Comparison of ENCODE assay signal across 20 cellular contexts in the genomic region with DNA sequence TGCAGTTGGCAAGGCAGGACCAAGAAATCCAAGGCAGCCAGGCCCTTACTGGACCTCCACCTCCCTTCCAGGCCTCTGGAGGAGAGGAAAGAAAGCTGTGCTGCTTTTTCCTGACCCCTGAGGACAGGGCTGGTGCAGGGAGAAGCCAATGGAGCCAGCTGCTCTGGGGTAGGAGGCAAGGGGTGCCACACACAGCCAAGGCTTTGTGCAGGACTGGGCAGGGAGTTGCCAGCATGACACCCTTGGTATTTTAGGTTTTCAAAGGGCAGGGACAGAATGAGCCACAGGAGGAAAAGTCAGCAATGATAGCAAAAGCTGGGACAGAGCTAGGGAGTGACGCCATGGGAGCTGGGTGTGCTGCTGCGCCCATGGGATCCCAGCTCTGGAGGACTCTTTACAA. TPM values are rescaled to one million over a fixed set of nuclear protein-coding genes. Genes with fewer than 3 reads are reported as not detected.
A peak's percentile ranks its signal among the peaks of the same experiment; 100 is the strongest.
DNase-seq lines count a peak whose midpoint lies in the region; ATAC-seq, FAIRE-seq and TF ChIP-seq lines count a peak whose summit lies in the region.
"Had no signal": no experiment of that assay in that cellular context is flagged by ENCODE, and none has a peak within 500 bp of the region (broad histone marks: within the 10 kb centered on the region; RNA-seq: fewer than 3 reads in every experiment).

No MANE protein-coding gene starts in this region.

- TF ChIP-seq CTCF in GM23338 (conservative IDR thresholded peaks at IDR 0.05; ENCODE audit: low read depth in 2 of 2) = no peak
- TF ChIP-seq CTCF in H1 (IDR thresholded peaks at IDR 0.05; ENCODE audit: control extremely low read depth in 1 of 3, insufficient read depth in 1 of 3, low read depth in 1 of 3, low read length in 3 of 3) = no peak

- peaks cover 7% of the 10 kb centered on the region; the same call in 1 of the 2 replicates for H3F3A ChIP-seq in GM23338 (replicated peaks; ENCODE audit: low read depth)

- H3K4me1 ChIP-seq in GM23338 (ENCODE audit: insufficient read depth) (peaks cover 11% of the 10 kb centered on the region), H1 (replicated peaks in 1 of 4; ENCODE audit: control insufficient read depth in 3 of 4, insufficient read depth in 4 of 4, low read length in 3 of 4) (peaks cover 0 to 12% (median 4%) of the 10 kb centered on the region in 4 experiments; a peak in 3 of 7 replicates)
- H3K4me1 ChIP-seq: HAP-1 had no signal

- no peak overlapping the region for H2AK5ac ChIP-seq in H1 (ENCODE audit: low read depth, low read length)

- no peak overlapping the region for H3K9ac ChIP-seq in H1 (replicated peaks in 1 of 4; ENCODE audit: extremely low read depth in 1 of 4, low read depth in 3 of 4, low read length in 3 of 4)

- peaks cover 27% of the 10 kb centered on the region for H4K20me1 ChIP-seq in GM23338 (replicated peaks; ENCODE audit: insufficient read depth)
- H4K20me1 ChIP-seq in H1 (replicated peaks in 1 of 2; ENCODE audit: control insufficient read depth in 1 of 2, insufficient read depth in 2 of 2, low read length in 2 of 2) = peaks cover 16 to 18% of the 10 kb centered on the region in 2 experiments

- peak overlapping the region; percentile 58 for H3K27ac Mint-ChIP-seq in activated T-cell treated with anti-CD3 and anti-CD28 coated beads, Interleukin-2, amount 50 U/mL, for 24 hours
- H3K27ac Mint-ChIP-seq in GM23338 = no peak overlapping the region; the same call in 1 of the 2 replicates
- peak overlapping the region; percentile 80 for H3K27ac Mint-ChIP-seq in stimulated activated effector memory CD8-positive, alpha-beta T cell treated with anti-CD3 and anti-CD28 coated beads, Interleukin-12 subunit alpha, Interleukin-12 subunit beta, amount 100 ng/mL, for 72 hours

- no peak overlapping the region for H3K56ac ChIP-seq in H1 (replicated peaks; ENCODE audit: insufficient read length, low read depth, low read length)

- H3K4me2 ChIP-seq in GM23338 = no peak overlapping the region
- no peak overlapping the region for H3K4me2 ChIP-seq in H1 (ENCODE audit: insufficient read depth in 1 of 2, low read depth in 2 of 2, low read length in 2 of 2)

- peak; percentile 28 for DNase-seq in activated T-cell treated with anti-CD3 and anti-CD28 coated beads, Interleukin-2, amount 50 U/mL, for 24 hours
- DNase-seq in activated T-cell treated with anti-CD3 and anti-CD28 coated beads for 4 hours (no peak), GM23338 (ENCODE audit: low spot score) (no peak), H1 (ENCODE audit: low read depth in 1 of 2, low spot score in 2 of 2) (no peak), posterior cingulate gyrus (no peak), C1 segment of cervical spinal cord (lab: John Stamatoyannopoulos, UW) (no peak), DMS53 (lab: John Stamatoyannopoulos, UW) (no peak)
- no peak for DNase-seq in stimulated activated effector memory CD8-positive, alpha-beta T cell treated with anti-CD3 and anti-CD28 coated beads, Interleukin-12 subunit alpha, Interleukin-12 subunit beta, amount 100 ng/mL, for 72 hours (ENCODE audit: low spot score in 2 of 2)
- DNase-seq: NCI-H1105, NCI-H1694 treated with DMSO at 0.1 percent for 48 hours, NCI-H2107, NCI-H2227 treated with DMSO at 0.1 percent for 48 hours, NCI-H524 treated with DMSO at 0.1 percent for 48 hours had no signal

- no peak overlapping the region for H3K14ac ChIP-seq in H1 (ENCODE audit: insufficient read length)

- no peak overlapping the region for H3K23ac ChIP-seq in H1 (ENCODE audit: insufficient read length)

- H3K4me3 ChIP-seq in GM23338 (no peak overlapping the region), H1 (ENCODE audit: extremely low read depth in 1 of 4, insufficient read depth in 2 of 4, low read depth in 3 of 4, low read length in 4 of 4) (no peak overlapping the region)
- H3K4me3 ChIP-seq: BLaER1 treated with 17β-estradiol and CSF1 and Interleukin-3, amounts not matched to agents 10 nM and 100 nM; HAP-1 had no signal

- H3K36me3 Mint-ChIP-seq in activated T-cell treated with anti-CD3 and anti-CD28 coated beads, Interleukin-2, amount 50 U/mL, for 24 hours (ENCODE audit: low read depth) = peaks cover 70% of the 10 kb centered on the region
- H3K36me3 Mint-ChIP-seq in GM23338 (ENCODE audit: low read depth) = peaks cover 33% of the 10 kb centered on the region
- H3K36me3 Mint-ChIP-seq in stimulated activated effector memory CD8-positive, alpha-beta T cell treated with anti-CD3 and anti-CD28 coated beads, Interleukin-12 subunit alpha, Interleukin-12 subunit beta, amount 100 ng/mL, for 72 hours = peaks cover 57% of the 10 kb centered on the region
- H3K36me3 Mint-ChIP-seq: IgD-negative memory B cell had no signal

- peak overlapping the region; percentile 61; the same call in 1 of the 2 replicates for H2BK15ac ChIP-seq in H1 (ENCODE audit: low read length)

- WGBS in H1 (ENCODE audit: extremely low coverage in 1 of 2, insufficient coverage in 1 of 2, insufficient read length in 1 of 2, insufficient replicate concordance in 2 of 2, low coverage in 1 of 2, low lambda C conversion rate in 2 of 2, missing lambda C conversion rate in 1 of 2), 2 experiments = 100% methylated on average over 2 of the region's 2 CpGs; no CpG with 5 or more reads in 1 of the 2 experiments

- POLR2A ChIA-PET in H1 (lab: Charles Lee; ENCODE audit: partially characterized antibody) = interaction anchor here (0.6 to 5.1 kb wide), 11 partner anchors 10 to 1177 kb away, joined by 3 to 53 read pairs (median 4); a partner anchor contains a TSS

- no peaks in the 10 kb centered on the region for H3K23me2 ChIP-seq in H1 (ENCODE audit: low read depth, low read length)

- H3K27me3 ChIP-seq in GM23338 (ENCODE audit: insufficient read depth) = no peaks in the 10 kb centered on the region
- H3K27me3 ChIP-seq in H1 (replicated peaks in 1 of 4; ENCODE audit: control insufficient read depth in 3 of 4, extremely low read depth in 1 of 4, insufficient read depth in 3 of 4, low read length in 3 of 4) = no peaks in the 10 kb centered on the region
- H3K27me3 ChIP-seq: BLaER1 treated with 17β-estradiol and CSF1 and Interleukin-3, amounts not matched to agents 10 nM and 100 nM had no signal

- H4K8ac ChIP-seq in H1 (ENCODE audit: extremely low read depth, insufficient read depth, low read length) = no peak overlapping the region

- intact Hi-C loops in posterior cingulate gyrus (cut with DNase I) = no loop called here

- H4K91ac ChIP-seq in H1 (replicated peaks; ENCODE audit: insufficient read length, low read length) = no peak overlapping the region

- H2BK12ac ChIP-seq in H1 (ENCODE audit: low read depth, low read length) = 0 out of 2 replicates have a peak overlapping the region, but pooled peaks have one; percentile 39

- no peaks in the 10 kb centered on the region for H3K79me2 ChIP-seq in GM23338 (replicated peaks; ENCODE audit: insufficient read depth)
- H3K79me2 ChIP-seq in H1 (ENCODE audit: control insufficient read depth in 1 of 2, insufficient read depth in 2 of 2, low read length in 2 of 2) = no peaks in the 10 kb centered on the region

- H3K4me3 Mint-ChIP-seq in activated T-cell treated with anti-CD3 and anti-CD28 coated beads, Interleukin-2, amount 50 U/mL, for 24 hours = no peak overlapping the region
- no peak overlapping the region for H3K4me3 Mint-ChIP-seq in GM23338
- H3K4me3 Mint-ChIP-seq in stimulated activated effector memory CD8-positive, alpha-beta T cell treated with anti-CD3 and anti-CD28 coated beads, Interleukin-12 subunit alpha, Interleukin-12 subunit beta, amount 100 ng/mL, for 72 hours = no peak overlapping the region
- H3K4me3 Mint-ChIP-seq: IgD-negative memory B cell had no signal

- no peak overlapping the region for H3K4ac ChIP-seq in H1 (replicated peaks; ENCODE audit: insufficient read length, low read depth, low read length)

- no peak for ATAC-seq in GM23338
- ATAC-seq in stimulated activated effector memory CD8-positive, alpha-beta T cell treated with anti-CD3 and anti-CD28 coated beads, Interleukin-12 subunit alpha, Interleukin-12 subunit beta, amount 100 ng/mL, for 72 hours = no peak

- H2BK120ac ChIP-seq in H1 (replicated peaks; ENCODE audit: low read depth, low read length) = no peak overlapping the region

- no peaks in the 10 kb centered on the region for H3K9me3 ChIP-seq in H1 (ENCODE audit: insufficient read depth in 2 of 2, low read depth in 1 of 2, low read length in 1 of 2)
- H3K9me3 ChIP-seq: BLaER1 treated with 17β-estradiol and CSF1 and Interleukin-3, amounts not matched to agents 10 nM and 100 nM; HAP-1 had no signal

- H3K79me1 ChIP-seq in H1 (ENCODE audit: low read depth, low read length) = no peaks in the 10 kb centered on the region

- TF ChIP-seq POLR2A in H1 (IDR thresholded peaks at IDR 0.05; ENCODE audit: control extremely low read depth in 1 of 2, low read depth in 2 of 2, low read length in 2 of 2) = no peak

- H2AFZ ChIP-seq in GM23338 = no peak overlapping the region
- no peak overlapping the region for H2AFZ ChIP-seq in H1 (ENCODE audit: low read length)

- H3K9me2 ChIP-seq in GM23338 (ENCODE audit: insufficient read depth) = no peaks in the 10 kb centered on the region

- H3K27ac ChIP-seq in GM23338 (ENCODE audit: low read depth) = 0 out of 2 replicates have a peak overlapping the region, but pooled peaks have one; percentile 59
- no peak overlapping the region for H3K27ac ChIP-seq in H1 (ENCODE audit: low read depth, low read length)

- no peak for FAIRE-seq in H1 (lab: Jason Lieb, UNC)
- FAIRE-seq: A204.1, GM19239 had no signal

- TF ChIP-seq EP300 in H1 (IDR thresholded peaks at IDR 0.05; ENCODE audit: borderline replicate concordance in 1 of 2, low read depth in 2 of 2, low read length in 2 of 2) = no peak

- peak overlapping the region; percentile 32; the same call in 1 of the 2 replicates for H3K18ac ChIP-seq in H1 (ENCODE audit: extremely low read depth, low read length)

- no peak for TF ChIP-seq RAD21 in H1 (IDR thresholded peaks at IDR 0.05 in 1 of 2, conservative IDR thresholded peaks at IDR 0.05 in 1 of 2; ENCODE audit: low read depth in 2 of 2, low read length in 2 of 2)

- H3K9me3 Mint-ChIP-seq in activated T-cell treated with anti-CD3 and anti-CD28 coated beads, Interleukin-2, amount 50 U/mL, for 24 hours = no peaks in the 10 kb centered on the region
- H3K9me3 Mint-ChIP-seq in GM23338 = no peaks in the 10 kb centered on the region
- no peaks in the 10 kb centered on the region for H3K9me3 Mint-ChIP-seq in stimulated activated effector memory CD8-positive, alpha-beta T cell treated with anti-CD3 and anti-CD28 coated beads, Interleukin-12 subunit alpha, Interleukin-12 subunit beta, amount 100 ng/mL, for 72 hours
- H3K9me3 Mint-ChIP-seq: IgD-negative memory B cell had no signal

- no peak overlapping the region for H4K5ac ChIP-seq in H1 (ENCODE audit: insufficient read length, low read depth, low read length)

- no peak overlapping the region for H2BK20ac ChIP-seq in H1 (ENCODE audit: low read length)

- peak overlapping the region; percentile 21; the same call in 1 of the 2 replicates for H2BK5ac ChIP-seq in H1 (ENCODE audit: low read depth, low read length)

- H3K4me1 Mint-ChIP-seq in activated T-cell treated with anti-CD3 and anti-CD28 coated beads, Interleukin-2, amount 50 U/mL, for 24 hours (ENCODE audit: low read depth) = peaks cover 5% of the 10 kb centered on the region
- peaks cover 24% of the 10 kb centered on the region; the same call in 2 of the 3 replicates for H3K4me1 Mint-ChIP-seq in GM23338
- H3K4me1 Mint-ChIP-seq in stimulated activated effector memory CD8-positive, alpha-beta T cell treated with anti-CD3 and anti-CD28 coated beads, Interleukin-12 subunit alpha, Interleukin-12 subunit beta, amount 100 ng/mL, for 72 hours = peaks cover 18% of the 10 kb centered on the region

- CTCF ChIA-PET in H1 (lab: Charles Lee; ENCODE audit: partially characterized antibody) = interaction anchor here (0.8 to 7.0 kb wide), 11 partner anchors 11 to 101 kb away, joined by 3 to 51 read pairs (median 4); a partner anchor contains a TSS

- H3K36me3 ChIP-seq in GM23338 (ENCODE audit: insufficient read depth) (no peaks in the 10 kb centered on the region), H1 (ENCODE audit: control insufficient read depth in 2 of 4, insufficient read depth in 4 of 4, low read length in 3 of 4) (peaks cover 11 to 36% (median 20%) of the 10 kb centered on the region in 4 experiments; a peak in 7 of 8 replicates)

- H3K27me3 Mint-ChIP-seq in activated T-cell treated with anti-CD3 and anti-CD28 coated beads, Interleukin-2, amount 50 U/mL, for 24 hours = no peaks in the 10 kb centered on the region
- peaks cover 14% of the 10 kb centered on the region for H3K27me3 Mint-ChIP-seq in GM23338 (ENCODE audit: insufficient read depth, low read depth, poor library complexity)
- H3K27me3 Mint-ChIP-seq: IgD-negative memory B cell had no signal

RNA-seq across cellular contexts. Expression of a gene that starts 22.9 kb away (rescaled TPM):
- 516 and 642 TPM in 2 replicates for total RNA-seq in GM23338 (2014; rRNA removed; shearing (Covaris generic))
- 269 and 287 TPM in 2 replicates for polyA plus RNA-seq in GM23338 (2016; fragmentation: Nextera tagmentation; extraction: Ambion mirVana)
- total RNA-seq in H1 (2021; fragmentation: NEBNext Ultra II Directional; extraction: Animal tissue kit (Norgen Biotek cat#: 25700)) = 474 and 486 TPM in 2 replicates
- polyA plus RNA-seq in H1 (2011; rRNA removed) = 440 and 465 TPM in 2 replicates
- 483 TPM for polyA plus RNA-seq in H1 (2011; cell fraction: cytosol; rRNA removed)
- polyA plus RNA-seq in H1 (2011; cell fraction: nucleus; rRNA removed) = 363 TPM
- polyA plus RNA-seq in H1 (2012, experiment 1 of 2) = 514 to 726 TPM (median 597 TPM) in 4 replicates
- polyA plus RNA-seq in H1 (2012, experiment 2 of 2) = 623 TPM
- polyA plus RNA-seq in H1 (2013, experiment 1 of 2) = 488 TPM
- 468 TPM for polyA plus RNA-seq in H1 (2013, experiment 2 of 2)
- polyA minus RNA-seq in H1 (2011; rRNA and poly(A)+ RNA removed) = 487 and 491 TPM in 2 replicates
- polyA minus RNA-seq in H1 (2011; cell fraction: cytosol; rRNA and poly(A)+ RNA removed) = 206 TPM
- 137 TPM for polyA minus RNA-seq in H1 (2011; cell fraction: nucleus; rRNA and poly(A)+ RNA removed)

RNA-seq across cellular contexts. Expression of a gene that starts 24.0 kb away (rescaled TPM):
- 6.5 and 8.6 TPM in 2 replicates for total RNA-seq in GM23338 (2014; rRNA removed; shearing (Covaris generic))
- polyA plus RNA-seq in GM23338 (2016; fragmentation: Nextera tagmentation; extraction: Ambion mirVana) (6.8 and 8.3 TPM in 2 replicates), H1 (2011; rRNA removed) (13.1 and 13.3 TPM in 2 replicates)
- 7.5 and 8.9 TPM in 2 replicates for total RNA-seq in H1 (2021; fragmentation: NEBNext Ultra II Directional; extraction: Animal tissue kit (Norgen Biotek cat#: 25700))
- 9.1 TPM for polyA plus RNA-seq in H1 (2011; cell fraction: cytosol; rRNA removed)
- polyA plus RNA-seq in H1 (2011; cell fraction: nucleus; rRNA removed) = 10.3 TPM
- polyA plus RNA-seq in H1 (2012, experiment 1 of 2) = 6.0 to 10.3 TPM (median 8.5 TPM) in 4 replicates
- 11.7 TPM for polyA plus RNA-seq in H1 (2012, experiment 2 of 2)
- 9.0 TPM for polyA plus RNA-seq in H1 (2013, experiment 1 of 2)
- polyA plus RNA-seq in H1 (2013, experiment 2 of 2) = 11.5 TPM
- polyA minus RNA-seq in H1 (2011; rRNA and poly(A)+ RNA removed) = 5.9 TPM in 2 replicates
- polyA minus RNA-seq in H1 (2011; cell fraction: cytosol; rRNA and poly(A)+ RNA removed) = 4.0 TPM
- polyA minus RNA-seq in H1 (2011; cell fraction: nucleus; rRNA and poly(A)+ RNA removed) = 3.7 TPM

RNA-seq across cellular contexts. Expression of a gene that starts 27.3 kb away (rescaled TPM):
- 13.8 and 16.5 TPM in 2 replicates for total RNA-seq in GM23338 (2014; rRNA removed; shearing (Covaris generic))
- polyA plus RNA-seq in GM23338 (2016; fragmentation: Nextera tagmentation; extraction: Ambion mirVana) (3.1 and 3.5 TPM in 2 replicates), H1 (2011; rRNA removed) (11.2 and 16.3 TPM in 2 replicates)
- 13.5 and 14.3 TPM in 2 replicates for total RNA-seq in H1 (2021; fragmentation: NEBNext Ultra II Directional; extraction: Animal tissue kit (Norgen Biotek cat#: 25700))
- 14.8 TPM for polyA plus RNA-seq in H1 (2011; cell fraction: cytosol; rRNA removed)
- polyA plus RNA-seq in H1 (2011; cell fraction: nucleus; rRNA removed) = 64.1 TPM
- polyA plus RNA-seq in H1 (2012, experiment 1 of 2) = 10.8 to 13.2 TPM (median 12.2 TPM) in 4 replicates
- polyA plus RNA-seq in H1 (2012, experiment 2 of 2) = 7.5 TPM
- polyA plus RNA-seq in H1 (2013, experiment 1 of 2) = 9.2 TPM
- 7.3 TPM for polyA plus RNA-seq in H1 (2013, experiment 2 of 2)
- polyA minus RNA-seq in H1 (2011; rRNA and poly(A)+ RNA removed) = 9.5 and 11.5 TPM in 2 replicates
- 8.5 TPM for polyA minus RNA-seq in H1 (2011; cell fraction: cytosol; rRNA and poly(A)+ RNA removed)
- 17.1 TPM for polyA minus RNA-seq in H1 (2011; cell fraction: nucleus; rRNA and poly(A)+ RNA removed)

RNA-seq across cellular contexts. Expression of a gene that starts 36.3 kb away (rescaled TPM):
- not detected in 2 replicates for total RNA-seq in GM23338 (2014; rRNA removed; shearing (Covaris generic))
- polyA plus RNA-seq in GM23338 (2016; fragmentation: Nextera tagmentation; extraction: Ambion mirVana) (0.23 TPM in 1 of 2 replicates, not detected in the other), H1 (2011; rRNA removed) (0.08 TPM in 1 of 2 replicates, not detected in the other)
- 0.20 TPM in 1 of 2 replicates, not detected in the other for total RNA-seq in H1 (2021; fragmentation: NEBNext Ultra II Directional; extraction: Animal tissue kit (Norgen Biotek cat#: 25700))
- polyA plus RNA-seq in H1 (2011; cell fraction: cytosol; rRNA removed) = 0.05 TPM
- polyA plus RNA-seq in H1 (2011; cell fraction: nucleus; rRNA removed) = 0.09 TPM
- 0.06 to 0.12 TPM (median 0.07 TPM) in 3 of 4 replicates, not detected in the other for polyA plus RNA-seq in H1 (2012, experiment 1 of 2)
- polyA plus RNA-seq in H1 (2012, experiment 2 of 2) = not detected
- polyA plus RNA-seq in H1 (2013, experiment 1 of 2) = 0.02 TPM
- 0.04 TPM for polyA plus RNA-seq in H1 (2013, experiment 2 of 2)
- polyA minus RNA-seq in H1 (2011; rRNA and poly(A)+ RNA removed) = not detected in 2 replicates
- polyA minus RNA-seq in H1 (2011; cell fraction: cytosol; rRNA and poly(A)+ RNA removed) = not detected
- polyA minus RNA-seq in H1 (2011; cell fraction: nucleus; rRNA and poly(A)+ RNA removed) = 0.80 TPM
- total RNA-seq: HT1080, LHCN-M2 had no signal

RNA-seq across cellular contexts. Expression of a gene that starts 43.0 kb away (rescaled TPM):
- total RNA-seq in GM23338 (2014; rRNA removed; shearing (Covaris generic)) = 45.8 and 47.3 TPM in 2 replicates
- polyA plus RNA-seq in GM23338 (2016; fragmentation: Nextera tagmentation; extraction: Ambion mirVana) (17.9 and 20.5 TPM in 2 replicates), H1 (2011; rRNA removed) (35.2 and 43.3 TPM in 2 replicates)
- 56.7 and 61.5 TPM in 2 replicates for total RNA-seq in H1 (2021; fragmentation: NEBNext Ultra II Directional; extraction: Animal tissue kit (Norgen Biotek cat#: 25700))
- 47.0 TPM for polyA plus RNA-seq in H1 (2011; cell fraction: cytosol; rRNA removed)
- polyA plus RNA-seq in H1 (2011; cell fraction: nucleus; rRNA removed) = 64.5 TPM
- polyA plus RNA-seq in H1 (2012, experiment 1 of 2) = 47.7 to 56.0 TPM (median 51.5 TPM) in 4 replicates
- polyA plus RNA-seq in H1 (2012, experiment 2 of 2) = 58.6 TPM
- polyA plus RNA-seq in H1 (2013, experiment 1 of 2) = 35.9 TPM
- polyA plus RNA-seq in H1 (2013, experiment 2 of 2) = 33.4 TPM
- 59.6 and 76.4 TPM in 2 replicates for polyA minus RNA-seq in H1 (2011; rRNA and poly(A)+ RNA removed)
- 26.2 TPM for polyA minus RNA-seq in H1 (2011; cell fraction: cytosol; rRNA and poly(A)+ RNA removed)
- 30.7 TPM for polyA minus RNA-seq in H1 (2011; cell fraction: nucleus; rRNA and poly(A)+ RNA removed)
